ENCODE assay signal across 17 cellular contexts in genomic region chr7:32051128-32051527, GRCh38. TPM values are rescaled to one million over a fixed set of nuclear protein-coding genes. Genes with fewer than 3 reads are reported as not detected.
DNase-seq lines count a peak whose midpoint lies in the region; ATAC-seq and TF ChIP-seq lines count a peak whose summit lies in the region.
"Had no signal": no experiment of that assay in that cellular context is flagged by ENCODE, and none has a peak within 500 bp of the region (broad histone marks: within the 10 kb centered on the region; RNA-seq: fewer than 3 reads in every experiment).

No MANE protein-coding gene starts in this region.

- no peaks in the 10 kb centered on the region for H3K4me1 Mint-ChIP-seq in activated T-helper 2 cell treated with anti-CD3 and anti-CD28 coated beads, Interferon-gamma antibody, Interleukin-2, Interleukin-4, amounts not matched to agents 10 μg/mL and 5 μg/mL and 100 μg/mL, durations not matched to agents 14 hours and 24 hours and 36 hours (ENCODE audit: low read depth)

- peak; percentile 20 for DNase-seq in HEK293T (ENCODE audit: extremely low spot score)
- peak in 8 of 61 donors; percentile 16 to 42 (median 29) for DNase-seq in caudate nucleus (lab: John Stamatoyannopoulos, UW)
- DNase-seq in medulla oblongata (ENCODE audit: extremely low spot score) = peak; percentile 80
- DNase-seq in NCI-H187 treated with DMSO at 0.1 percent for 48 hours (lab: John Stamatoyannopoulos, UW) = no peak
- DNase-seq in activated T-helper 2 cell treated with anti-CD3 and anti-CD28 coated beads, Interferon-gamma antibody, Interleukin-2, Interleukin-4, amounts not matched to agents 10 μg/mL and 5 μg/mL and 100 μg/mL, durations not matched to agents 14 hours and 24 hours and 36 hours (ENCODE audit: low spot score) = no peak
- DNase-seq: CD4-positive, alpha-beta T cell; GM23248; NCI-H1105; NCI-H446 treated with DMSO at 0.1 percent for 48 hours; NCI-H82; Peyer's patch; SHP77 treated with DMSO at 0.1 percent for 48 hours had no signal

- peak overlapping the region; percentile 46 for H3K27ac ChIP-seq in caudate nucleus (ENCODE audit: low read depth, low read length)
- peak overlapping the region; percentile 84 for H3K27ac ChIP-seq in temporal lobe (ENCODE audit: low read depth, low read length)
- H3K27ac ChIP-seq: GM23248, KMS-11, Peyer's patch had no signal

- no peak for ATAC-seq in HG02623 (IDR thresholded peaks at IDR 0.05; ENCODE audit: unreplicated experiment)
- ATAC-seq: HCT116 had no signal

- H3K27ac Mint-ChIP-seq in activated T-helper 2 cell treated with anti-CD3 and anti-CD28 coated beads, Interferon-gamma antibody, Interleukin-2, Interleukin-4, amounts not matched to agents 10 μg/mL and 5 μg/mL and 100 μg/mL, durations not matched to agents 14 hours and 24 hours and 36 hours = no peak overlapping the region
- H3K27ac Mint-ChIP-seq: B cell; CD4-positive, alpha-beta T cell had no signal

- POLR2A ChIA-PET in HEK293T (lab: Yijun Ruan, JAX) = no interaction called here

- H3K4me3 Mint-ChIP-seq in activated T-helper 2 cell treated with anti-CD3 and anti-CD28 coated beads, Interferon-gamma antibody, Interleukin-2, Interleukin-4, amounts not matched to agents 10 μg/mL and 5 μg/mL and 100 μg/mL, durations not matched to agents 14 hours and 24 hours and 36 hours (ENCODE audit: low read depth) = no peak overlapping the region
- H3K4me3 Mint-ChIP-seq: B cell; CD4-positive, alpha-beta T cell had no signal

- CTCF ChIA-PET in HEK293T (lab: Yijun Ruan, JAX) = interaction anchor here (0.6 kb wide), 2 partner anchors 114 to 344 kb away, joined by 3 read pairs; no protein-coding TSS in a partner anchor

- intact Hi-C loops in activated T-helper 2 cell treated with anti-CD3 and anti-CD28 coated beads, Interferon-gamma antibody, Interleukin-2, Interleukin-4, amounts not matched to agents 10 μg/mL and 5 μg/mL and 100 μg/mL, durations not matched to agents 14 hours and 24 hours and 36 hours (cut with micrococcal nuclease) = no loop called here

- H3K9me3 Mint-ChIP-seq in activated T-helper 2 cell treated with anti-CD3 and anti-CD28 coated beads, Interferon-gamma antibody, Interleukin-2, Interleukin-4, amounts not matched to agents 10 μg/mL and 5 μg/mL and 100 μg/mL, durations not matched to agents 14 hours and 24 hours and 36 hours = no peaks in the 10 kb centered on the region

- no peaks in the 10 kb centered on the region for H3K36me3 Mint-ChIP-seq in activated T-helper 2 cell treated with anti-CD3 and anti-CD28 coated beads, Interferon-gamma antibody, Interleukin-2, Interleukin-4, amounts not matched to agents 10 μg/mL and 5 μg/mL and 100 μg/mL, durations not matched to agents 14 hours and 24 hours and 36 hours (ENCODE audit: low read depth)

- H3K27me3 Mint-ChIP-seq in activated T-helper 2 cell treated with anti-CD3 and anti-CD28 coated beads, Interferon-gamma antibody, Interleukin-2, Interleukin-4, amounts not matched to agents 10 μg/mL and 5 μg/mL and 100 μg/mL, durations not matched to agents 14 hours and 24 hours and 36 hours (ENCODE audit: low read depth) = no peaks in the 10 kb centered on the region
- H3K27me3 Mint-ChIP-seq: B cell; CD4-positive, alpha-beta T cell had no signal

TF ChIP-seq in HEK293T, 16 proteins besides CTCF, POLR2A, EP300 and RAD21:
- TF ChIP-seq SUZ12 (IDR thresholded peaks at IDR 0.05) (no peak), PKNOX1 (IDR thresholded peaks at IDR 0.05) (no peak), ARNT (IDR thresholded peaks at IDR 0.05) (peak; percentile 80)

RNA-seq across cellular contexts. Expression of gene PDE1C, which starts 19.1 kb away (rescaled TPM):
- 21.1 TPM for total RNA-seq in temporal lobe
- not detected in 2 replicates for total RNA-seq in activated T-helper 2 cell treated with anti-CD3 and anti-CD28 coated beads, Interferon-gamma antibody, Interleukin-2, Interleukin-4, amounts not matched to agents 10 μg/mL and 5 μg/mL and 100 μg/mL, durations not matched to agents 14 hours and 24 hours and 36 hours
- total RNA-seq: CD4-positive, alpha-beta T cell had no signal

Comparison
In these comparisons a context has a peak if more than half of its experiments do, and no peak if none do; other contexts are left out.
1. DNase-seq: peak in HEK293T (single experiment) and medulla oblongata (single experiment); none in NCI-H187 treated with DMSO at 0.1 percent for 48 hours (single experiment) and activated T-helper 2 cell treated with anti-CD3 and anti-CD28 coated beads, Interferon-gamma antibody, Interleukin-2, Interleukin-4, amounts not matched to agents 10 μg/mL and 5 μg/mL and 100 μg/mL, durations not matched to agents 14 hours and 24 hours and 36 hours (single experiment).
2. RNA of gene PDE1C, which starts 19.1 kb away (total RNA-seq): 21.1 TPM in temporal lobe (single experiment); not detected in activated T-helper 2 cell treated with anti-CD3 and anti-CD28 coated beads, Interferon-gamma antibody, Interleukin-2, Interleukin-4, amounts not matched to agents 10 μg/mL and 5 μg/mL and 100 μg/mL, durations not matched to agents 14 hours and 24 hours and 36 hours; every median in the first group is over 10 times any median in the second.